Comparison of ENCODE assay signal across 1 cellular context in the genomic region with DNA sequence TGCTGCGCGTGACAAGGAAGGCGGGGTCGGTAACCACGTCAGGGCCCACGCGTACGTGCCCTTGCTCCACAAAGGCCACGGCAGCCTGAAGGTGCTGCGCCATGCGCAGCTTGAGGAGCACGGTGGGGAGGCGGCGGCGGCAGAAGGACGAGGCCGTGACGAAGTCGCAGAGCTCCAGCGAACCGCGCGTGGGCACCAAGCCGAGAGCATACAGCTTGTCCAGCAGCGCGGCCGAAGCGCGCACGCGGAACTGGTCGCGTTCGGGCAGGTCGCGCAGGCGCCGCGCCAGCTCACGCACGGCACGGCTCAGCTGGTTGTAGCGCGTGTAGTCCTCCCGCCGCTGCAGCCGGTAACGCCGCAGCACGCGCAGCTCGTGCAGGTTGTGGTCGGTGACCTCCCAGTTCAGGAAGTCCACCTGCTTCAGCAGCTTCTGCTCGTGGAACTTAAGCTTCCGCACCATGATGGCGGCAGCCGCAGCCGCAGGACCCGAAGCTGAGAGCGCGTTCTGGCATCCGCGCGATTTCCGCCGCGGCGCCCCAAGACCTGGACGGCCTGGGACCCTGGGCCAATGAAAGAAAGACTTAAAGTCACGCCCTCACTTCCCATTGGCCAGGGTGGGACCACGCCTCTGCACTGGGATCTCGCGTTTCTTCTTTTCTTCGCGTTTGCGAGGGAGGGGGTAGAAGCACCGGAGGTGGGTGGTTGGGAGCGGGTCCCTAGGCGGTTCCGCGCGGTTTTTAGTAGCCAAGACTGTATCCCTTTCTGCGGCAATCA.
A peak's percentile ranks its signal among the peaks of the same experiment; 100 is the strongest.
TF ChIP-seq lines count a peak whose summit lies in the region.

A gene with protein sequence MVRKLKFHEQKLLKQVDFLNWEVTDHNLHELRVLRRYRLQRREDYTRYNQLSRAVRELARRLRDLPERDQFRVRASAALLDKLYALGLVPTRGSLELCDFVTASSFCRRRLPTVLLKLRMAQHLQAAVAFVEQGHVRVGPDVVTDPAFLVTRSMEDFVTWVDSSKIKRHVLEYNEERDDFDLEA (minus strand): TSS at position 516 of the 774 bp plus-strand sequence. CDS start 56 bp downstream, at position 460.

TF ChIP-seq in HEK293, 187 proteins besides CTCF, POLR2A, EP300 and RAD21 (continued from another document and continues in another):
- TF ChIP-seq, protein P1, sequence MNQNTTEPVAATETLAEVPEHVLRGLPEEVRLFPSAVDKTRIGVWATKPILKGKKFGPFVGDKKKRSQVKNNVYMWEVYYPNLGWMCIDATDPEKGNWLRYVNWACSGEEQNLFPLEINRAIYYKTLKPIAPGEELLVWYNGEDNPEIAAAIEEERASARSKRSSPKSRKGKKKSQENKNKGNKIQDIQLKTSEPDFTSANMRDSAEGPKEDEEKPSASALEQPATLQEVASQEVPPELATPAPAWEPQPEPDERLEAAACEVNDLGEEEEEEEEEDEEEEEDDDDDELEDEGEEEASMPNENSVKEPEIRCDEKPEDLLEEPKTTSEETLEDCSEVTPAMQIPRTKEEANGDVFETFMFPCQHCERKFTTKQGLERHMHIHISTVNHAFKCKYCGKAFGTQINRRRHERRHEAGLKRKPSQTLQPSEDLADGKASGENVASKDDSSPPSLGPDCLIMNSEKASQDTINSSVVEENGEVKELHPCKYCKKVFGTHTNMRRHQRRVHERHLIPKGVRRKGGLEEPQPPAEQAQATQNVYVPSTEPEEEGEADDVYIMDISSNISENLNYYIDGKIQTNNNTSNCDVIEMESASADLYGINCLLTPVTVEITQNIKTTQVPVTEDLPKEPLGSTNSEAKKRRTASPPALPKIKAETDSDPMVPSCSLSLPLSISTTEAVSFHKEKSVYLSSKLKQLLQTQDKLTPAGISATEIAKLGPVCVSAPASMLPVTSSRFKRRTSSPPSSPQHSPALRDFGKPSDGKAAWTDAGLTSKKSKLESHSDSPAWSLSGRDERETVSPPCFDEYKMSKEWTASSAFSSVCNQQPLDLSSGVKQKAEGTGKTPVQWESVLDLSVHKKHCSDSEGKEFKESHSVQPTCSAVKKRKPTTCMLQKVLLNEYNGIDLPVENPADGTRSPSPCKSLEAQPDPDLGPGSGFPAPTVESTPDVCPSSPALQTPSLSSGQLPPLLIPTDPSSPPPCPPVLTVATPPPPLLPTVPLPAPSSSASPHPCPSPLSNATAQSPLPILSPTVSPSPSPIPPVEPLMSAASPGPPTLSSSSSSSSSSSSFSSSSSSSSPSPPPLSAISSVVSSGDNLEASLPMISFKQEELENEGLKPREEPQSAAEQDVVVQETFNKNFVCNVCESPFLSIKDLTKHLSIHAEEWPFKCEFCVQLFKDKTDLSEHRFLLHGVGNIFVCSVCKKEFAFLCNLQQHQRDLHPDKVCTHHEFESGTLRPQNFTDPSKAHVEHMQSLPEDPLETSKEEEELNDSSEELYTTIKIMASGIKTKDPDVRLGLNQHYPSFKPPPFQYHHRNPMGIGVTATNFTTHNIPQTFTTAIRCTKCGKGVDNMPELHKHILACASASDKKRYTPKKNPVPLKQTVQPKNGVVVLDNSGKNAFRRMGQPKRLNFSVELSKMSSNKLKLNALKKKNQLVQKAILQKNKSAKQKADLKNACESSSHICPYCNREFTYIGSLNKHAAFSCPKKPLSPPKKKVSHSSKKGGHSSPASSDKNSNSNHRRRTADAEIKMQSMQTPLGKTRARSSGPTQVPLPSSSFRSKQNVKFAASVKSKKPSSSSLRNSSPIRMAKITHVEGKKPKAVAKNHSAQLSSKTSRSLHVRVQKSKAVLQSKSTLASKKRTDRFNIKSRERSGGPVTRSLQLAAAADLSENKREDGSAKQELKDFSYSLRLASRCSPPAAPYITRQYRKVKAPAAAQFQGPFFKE (tag by site-specific recombination; IDR thresholded peaks at IDR 0.05; ENCODE audit: borderline replicate concordance): peak; percentile 98
- TF ChIP-seq KLF7 (tag by site-specific recombination; IDR thresholded peaks at IDR 0.05; ENCODE audit: borderline replicate concordance): peak; percentile 35; the same call in 1 of the 2 replicates
- no peak for TF ChIP-seq ZNF354C (tag by site-specific recombination; IDR thresholded peaks at IDR 0.05; ENCODE audit: borderline replicate concordance, low read depth)
- peak; percentile 76; the same call in 1 of the 2 replicates for TF ChIP-seq ZNF76 (tag by site-specific recombination; IDR thresholded peaks at IDR 0.05; ENCODE audit: borderline replicate concordance, low read depth)
- TF ChIP-seq, protein P2, sequence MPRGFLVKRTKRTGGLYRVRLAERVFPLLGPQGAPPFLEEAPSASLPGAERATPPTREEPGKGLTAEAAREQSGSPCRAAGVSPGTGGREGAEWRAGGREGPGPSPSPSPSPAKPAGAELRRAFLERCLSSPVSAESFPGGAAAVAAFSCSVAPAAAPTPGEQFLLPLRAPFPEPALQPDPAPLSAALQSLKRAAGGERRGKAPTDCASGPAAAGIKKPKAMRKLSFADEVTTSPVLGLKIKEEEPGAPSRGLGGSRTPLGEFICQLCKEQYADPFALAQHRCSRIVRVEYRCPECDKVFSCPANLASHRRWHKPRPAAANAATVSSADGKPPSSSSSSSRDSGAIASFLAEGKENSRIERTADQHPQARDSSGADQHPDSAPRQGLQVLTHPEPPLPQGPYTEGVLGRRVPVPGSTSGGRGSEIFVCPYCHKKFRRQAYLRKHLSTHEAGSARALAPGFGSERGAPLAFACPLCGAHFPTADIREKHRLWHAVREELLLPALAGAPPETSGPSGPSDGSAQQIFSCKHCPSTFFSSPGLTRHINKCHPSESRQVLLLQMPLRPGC (tag by site-specific recombination; IDR thresholded peaks at IDR 0.05): peak; percentile 67; the same call in 1 of the 2 replicates
- peak; percentile 87 for TF ChIP-seq ZNF792 (tag by site-specific recombination; IDR thresholded peaks at IDR 0.05)
- TF ChIP-seq ZNF335 (tag by site-specific recombination; conservative IDR thresholded peaks at IDR 0.05): peak; percentile 51; the same call in 1 of the 2 replicates
- TF ChIP-seq, protein P3, sequence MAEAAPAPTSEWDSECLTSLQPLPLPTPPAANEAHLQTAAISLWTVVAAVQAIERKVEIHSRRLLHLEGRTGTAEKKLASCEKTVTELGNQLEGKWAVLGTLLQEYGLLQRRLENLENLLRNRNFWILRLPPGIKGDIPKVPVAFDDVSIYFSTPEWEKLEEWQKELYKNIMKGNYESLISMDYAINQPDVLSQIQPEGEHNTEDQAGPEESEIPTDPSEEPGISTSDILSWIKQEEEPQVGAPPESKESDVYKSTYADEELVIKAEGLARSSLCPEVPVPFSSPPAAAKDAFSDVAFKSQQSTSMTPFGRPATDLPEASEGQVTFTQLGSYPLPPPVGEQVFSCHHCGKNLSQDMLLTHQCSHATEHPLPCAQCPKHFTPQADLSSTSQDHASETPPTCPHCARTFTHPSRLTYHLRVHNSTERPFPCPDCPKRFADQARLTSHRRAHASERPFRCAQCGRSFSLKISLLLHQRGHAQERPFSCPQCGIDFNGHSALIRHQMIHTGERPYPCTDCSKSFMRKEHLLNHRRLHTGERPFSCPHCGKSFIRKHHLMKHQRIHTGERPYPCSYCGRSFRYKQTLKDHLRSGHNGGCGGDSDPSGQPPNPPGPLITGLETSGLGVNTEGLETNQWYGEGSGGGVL (tag by site-specific recombination; IDR thresholded peaks at IDR 0.05): peak; percentile 81
- no peak for TF ChIP-seq ZNF544 (tag by site-specific recombination; IDR thresholded peaks at IDR 0.05)
- peak; percentile 78 for TF ChIP-seq ZXDB (tag by site-specific recombination; IDR thresholded peaks at IDR 0.05)
- TF ChIP-seq ZSCAN30 (tag by site-specific recombination; IDR thresholded peaks at IDR 0.05): peak; percentile 64
- TF ChIP-seq TCF7L2 (IDR thresholded peaks at IDR 0.05; ENCODE audit: borderline replicate concordance, low read depth, low read length): no peak
- TF ChIP-seq, protein P4, sequence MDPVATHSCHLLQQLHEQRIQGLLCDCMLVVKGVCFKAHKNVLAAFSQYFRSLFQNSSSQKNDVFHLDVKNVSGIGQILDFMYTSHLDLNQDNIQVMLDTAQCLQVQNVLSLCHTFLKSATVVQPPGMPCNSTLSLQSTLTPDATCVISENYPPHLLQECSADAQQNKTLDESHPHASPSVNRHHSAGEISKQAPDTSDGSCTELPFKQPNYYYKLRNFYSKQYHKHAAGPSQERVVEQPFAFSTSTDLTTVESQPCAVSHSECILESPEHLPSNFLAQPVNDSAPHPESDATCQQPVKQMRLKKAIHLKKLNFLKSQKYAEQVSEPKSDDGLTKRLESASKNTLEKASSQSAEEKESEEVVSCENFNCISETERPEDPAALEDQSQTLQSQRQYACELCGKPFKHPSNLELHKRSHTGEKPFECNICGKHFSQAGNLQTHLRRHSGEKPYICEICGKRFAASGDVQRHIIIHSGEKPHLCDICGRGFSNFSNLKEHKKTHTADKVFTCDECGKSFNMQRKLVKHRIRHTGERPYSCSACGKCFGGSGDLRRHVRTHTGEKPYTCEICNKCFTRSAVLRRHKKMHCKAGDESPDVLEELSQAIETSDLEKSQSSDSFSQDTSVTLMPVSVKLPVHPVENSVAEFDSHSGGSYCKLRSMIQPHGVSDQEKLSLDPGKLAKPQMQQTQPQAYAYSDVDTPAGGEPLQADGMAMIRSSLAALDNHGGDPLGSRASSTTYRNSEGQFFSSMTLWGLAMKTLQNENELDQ (tag by site-specific recombination; IDR thresholded peaks at IDR 0.05; ENCODE audit: low read depth): no peak
- peak; percentile 35; the same call in 1 of the 2 replicates for TF ChIP-seq OVOL3 (tag by site-specific recombination; IDR thresholded peaks at IDR 0.05)
- TF ChIP-seq ZNF366 (tag by site-specific recombination; conservative IDR thresholded peaks at IDR 0.05): peak; percentile 93
- TF ChIP-seq ZNF2 (tag by site-specific recombination; IDR thresholded peaks at IDR 0.05): peak; percentile 83
- peak; percentile 90 for TF ChIP-seq ZNF341 (tag by site-specific recombination; IDR thresholded peaks at IDR 0.05; ENCODE audit: low read depth)
- TF ChIP-seq ZNF391 (tag by site-specific recombination; IDR thresholded peaks at IDR 0.05; ENCODE audit: borderline replicate concordance, low read depth): 0 out of 2 replicates have a peak, but pooled peaks have one; percentile 66
- TF ChIP-seq ZBTB1 (tag by site-specific recombination; IDR thresholded peaks at IDR 0.05): 0 out of 2 replicates have a peak, but pooled peaks have one; percentile 49
- TF ChIP-seq GLIS2 (tag by site-specific recombination; IDR thresholded peaks at IDR 0.05): peak; percentile 97
- TF ChIP-seq ZNF510 (tag by site-specific recombination; IDR thresholded peaks at IDR 0.05; ENCODE audit: insufficient replicate concordance): no peak
- TF ChIP-seq KLF9 (tag by site-specific recombination; IDR thresholded peaks at IDR 0.05; ENCODE audit: low read depth): peak; percentile 50; the same call in 1 of the 2 replicates
- peak; percentile 82; the same call in 1 of the 2 replicates for TF ChIP-seq BCL11B (tag by site-specific recombination; IDR thresholded peaks at IDR 0.05; ENCODE audit: low read depth)
- TF ChIP-seq RBAK (tag by site-specific recombination; IDR thresholded peaks at IDR 0.05): no peak
- TF ChIP-seq ZBTB7A (tag by site-specific recombination; IDR thresholded peaks at IDR 0.05; ENCODE audit: low read depth): peak; percentile 70; the same call in 1 of the 2 replicates
- TF ChIP-seq, protein P5, sequence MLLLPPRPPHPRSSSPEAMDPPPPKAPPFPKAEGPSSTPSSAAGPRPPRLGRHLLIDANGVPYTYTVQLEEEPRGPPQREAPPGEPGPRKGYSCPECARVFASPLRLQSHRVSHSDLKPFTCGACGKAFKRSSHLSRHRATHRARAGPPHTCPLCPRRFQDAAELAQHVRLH (tag by site-specific recombination; IDR thresholded peaks at IDR 0.05): no peak; the same call in 1 of the 2 replicates
- no peak for TF ChIP-seq ZNF248 (tag by site-specific recombination; IDR thresholded peaks at IDR 0.05)
- 0 out of 2 replicates have a peak, but pooled peaks have one; percentile 46 for TF ChIP-seq ZNF24 (tag by site-specific recombination; IDR thresholded peaks at IDR 0.05)
- TF ChIP-seq ZBTB21 (tag by site-specific recombination; IDR thresholded peaks at IDR 0.05): no peak; the same call in 1 of the 2 replicates
- no peak for TF ChIP-seq ZNF530 (tag by site-specific recombination; IDR thresholded peaks at IDR 0.05; ENCODE audit: low read depth)
- TF ChIP-seq, protein P6, sequence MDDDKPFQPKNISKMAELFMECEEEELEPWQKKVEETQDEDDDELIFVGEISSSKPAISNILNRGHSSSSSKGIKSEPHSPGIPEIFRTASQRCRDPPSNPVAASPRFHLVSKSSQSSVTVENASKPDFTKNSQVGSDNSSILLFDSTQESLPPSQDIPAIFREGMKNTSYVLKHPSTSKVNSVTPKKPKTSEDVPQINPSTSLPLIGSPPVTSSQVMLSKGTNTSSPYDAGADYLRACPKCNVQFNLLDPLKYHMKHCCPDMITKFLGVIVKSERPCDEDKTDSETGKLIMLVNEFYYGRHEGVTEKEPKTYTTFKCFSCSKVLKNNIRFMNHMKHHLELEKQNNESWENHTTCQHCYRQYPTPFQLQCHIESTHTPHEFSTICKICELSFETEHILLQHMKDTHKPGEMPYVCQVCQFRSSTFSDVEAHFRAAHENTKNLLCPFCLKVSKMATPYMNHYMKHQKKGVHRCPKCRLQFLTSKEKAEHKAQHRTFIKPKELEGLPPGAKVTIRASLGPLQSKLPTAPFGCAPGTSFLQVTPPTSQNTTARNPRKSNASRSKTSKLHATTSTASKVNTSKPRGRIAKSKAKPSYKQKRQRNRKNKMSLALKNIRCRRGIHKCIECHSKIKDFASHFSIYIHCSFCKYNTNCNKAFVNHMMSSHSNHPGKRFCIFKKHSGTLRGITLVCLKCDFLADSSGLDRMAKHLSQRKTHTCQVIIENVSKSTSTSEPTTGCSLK (tag by site-specific recombination; IDR thresholded peaks at IDR 0.05): no peak
- peak; percentile 56; the same call in 1 of the 2 replicates for TF ChIP-seq SCRT2 (tag by site-specific recombination; IDR thresholded peaks at IDR 0.05)
- TF ChIP-seq, protein P7, sequence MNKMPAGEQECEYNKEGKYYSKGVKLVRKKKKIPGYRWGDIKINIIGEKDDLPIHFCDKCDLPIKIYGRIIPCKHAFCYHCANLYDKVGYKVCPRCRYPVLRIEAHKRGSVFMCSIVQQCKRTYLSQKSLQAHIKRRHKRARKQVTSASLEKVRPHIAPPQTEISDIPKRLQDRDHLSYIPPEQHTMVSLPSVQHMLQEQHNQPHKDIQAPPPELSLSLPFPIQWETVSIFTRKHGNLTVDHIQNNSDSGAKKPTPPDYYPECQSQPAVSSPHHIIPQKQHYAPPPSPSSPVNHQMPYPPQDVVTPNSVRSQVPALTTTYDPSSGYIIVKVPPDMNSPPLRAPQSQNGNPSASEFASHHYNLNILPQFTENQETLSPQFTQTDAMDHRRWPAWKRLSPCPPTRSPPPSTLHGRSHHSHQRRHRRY (tag by site-specific recombination; IDR thresholded peaks at IDR 0.05): 0 out of 2 replicates have a peak, but pooled peaks have one; percentile 71
- TF ChIP-seq, protein P8, sequence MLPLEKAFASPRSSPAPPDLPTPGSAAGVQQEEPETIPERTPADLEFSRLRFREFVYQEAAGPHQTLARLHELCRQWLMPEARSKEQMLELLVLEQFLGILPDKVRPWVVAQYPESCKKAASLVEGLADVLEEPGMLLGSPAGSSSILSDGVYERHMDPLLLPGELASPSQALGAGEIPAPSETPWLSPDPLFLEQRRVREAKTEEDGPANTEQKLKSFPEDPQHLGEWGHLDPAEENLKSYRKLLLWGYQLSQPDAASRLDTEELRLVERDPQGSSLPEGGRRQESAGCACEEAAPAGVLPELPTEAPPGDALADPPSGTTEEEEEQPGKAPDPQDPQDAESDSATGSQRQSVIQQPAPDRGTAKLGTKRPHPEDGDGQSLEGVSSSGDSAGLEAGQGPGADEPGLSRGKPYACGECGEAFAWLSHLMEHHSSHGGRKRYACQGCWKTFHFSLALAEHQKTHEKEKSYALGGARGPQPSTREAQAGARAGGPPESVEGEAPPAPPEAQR (tag by site-specific recombination; IDR thresholded peaks at IDR 0.05): no peak
- TF ChIP-seq ZNF140 (tag by site-specific recombination; IDR thresholded peaks at IDR 0.05): no peak; the same call in 1 of the 2 replicates
- TF ChIP-seq EGR2 (tag by site-specific recombination; IDR thresholded peaks at IDR 0.05; ENCODE audit: low read depth): peak; percentile 88
- TF ChIP-seq ZNF629 (tag by site-specific recombination; IDR thresholded peaks at IDR 0.05): peak; percentile 56
- no peak for TF ChIP-seq ZNF777 (tag by site-specific recombination; IDR thresholded peaks at IDR 0.05; ENCODE audit: borderline replicate concordance)
